ENCODE assay signal across 8 cellular contexts in the genomic region with DNA sequence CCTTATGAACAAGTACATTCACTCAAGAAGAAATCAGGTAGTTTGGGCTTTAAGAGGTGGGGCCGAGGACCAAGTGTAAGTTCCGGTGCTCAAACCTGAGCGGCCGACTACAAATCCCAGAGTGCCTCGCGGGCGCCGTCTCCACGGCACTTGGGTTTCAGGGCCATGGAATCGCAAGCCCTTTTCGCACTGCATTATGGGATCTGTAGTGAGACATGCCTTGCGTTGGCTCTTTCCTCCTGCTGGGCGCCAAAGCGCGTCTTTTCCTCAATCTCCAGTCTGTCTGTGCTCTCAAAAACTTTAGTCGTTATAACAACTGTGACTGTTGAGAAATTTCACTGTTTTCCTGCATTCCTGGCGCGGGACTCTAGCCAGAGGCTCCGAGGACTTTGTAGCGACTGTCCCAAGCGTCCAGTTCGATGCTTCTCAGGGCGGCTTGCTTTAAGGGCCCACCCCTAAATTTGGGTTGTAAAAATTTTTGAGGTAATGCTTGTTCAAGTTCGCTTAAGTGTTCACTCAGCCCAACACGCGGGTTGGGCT. TPM values are rescaled to one million over a fixed set of nuclear protein-coding genes. Genes with fewer than 3 reads are reported as not detected.
DNase-seq lines count a peak whose midpoint lies in the region; ATAC-seq and TF ChIP-seq lines count a peak whose summit lies in the region.

No MANE protein-coding gene starts in this region.

- peak; percentile 96 for DNase-seq in DMS53 treated with DMSO at 0.1 percent for 48 hours (lab: John Stamatoyannopoulos, UW; ENCODE audit: unreplicated experiment)
- DNase-seq in GM23248 = peak; percentile 99
- DNase-seq in Karpas-422 = peak; percentile 98
- peak; percentile 96 to 99 (median 97) for DNase-seq in Peyer's patch
- peak; percentile 93 to 95 for DNase-seq in activated T-cell treated with anti-CD3 and anti-CD28 coated beads, Interleukin-2, amount 50 U/mL, for 72 hours
- peak; percentile 82 for DNase-seq in esophagus squamous epithelium (lab: John Stamatoyannopoulos, UW)
- peak; percentile 94 for DNase-seq in stimulated activated CD8-positive, alpha-beta memory T cell treated with anti-CD3 and anti-CD28 coated beads, Interleukin-4, amount 100 ng/mL, for 48 hours

- H3K4me3 Mint-ChIP-seq in activated T-cell treated with anti-CD3 and anti-CD28 coated beads, Interleukin-2, amount 50 U/mL, for 72 hours = peak overlapping the region; percentile 90 to 100

- no peaks in the 10 kb centered on the region for H4K20me1 ChIP-seq in GM23248 (ENCODE audit: insufficient read depth)
- peaks cover 6% of the 10 kb centered on the region; the same call in 1 of the 2 replicates for H4K20me1 ChIP-seq in Karpas-422 (ENCODE audit: insufficient read depth, low read depth, low read length)

- H2AFZ ChIP-seq in GM23248 = peak overlapping the region; percentile 99
- H2AFZ ChIP-seq in Karpas-422 (ENCODE audit: low read length) = peak overlapping the region; percentile 65

- H3K79me2 ChIP-seq in GM23248 (ENCODE audit: insufficient read depth) = peaks cover 54% of the 10 kb centered on the region
- peaks cover 44% of the 10 kb centered on the region for H3K79me2 ChIP-seq in Karpas-422 (ENCODE audit: low read length)

- H3K27me3 ChIP-seq in GM23248 (replicated peaks; ENCODE audit: insufficient read depth) = no peaks in the 10 kb centered on the region
- no peaks in the 10 kb centered on the region for H3K27me3 ChIP-seq in Karpas-422 (ENCODE audit: low read length)
- H3K27me3 ChIP-seq in Peyer's patch = no peaks in the 10 kb centered on the region
- H3K27me3 ChIP-seq in esophagus squamous epithelium = no peaks in the 10 kb centered on the region
- H3K27me3 ChIP-seq in muscle layer of colon (ENCODE audit: control insufficient read depth in 1 of 2, insufficient read depth in 2 of 2, low read length in 2 of 2) = no peaks in the 10 kb centered on the region

- H3K27ac ChIP-seq in GM23248 (peak overlapping the region; percentile 65), Karpas-422 (ENCODE audit: low read length) (peak overlapping the region; percentile 59), Peyer's patch (peak overlapping the region; percentile 84 to 95 (median 90)), esophagus squamous epithelium (peak overlapping the region; percentile 90 to 98 (median 96)), muscle layer of colon (ENCODE audit: low read depth, low read length) (peak overlapping the region; percentile 95)

- intact Hi-C loops in esophagus squamous epithelium (cut with DNase I) = no loop called here

- H3K36me3 ChIP-seq in GM23248 (ENCODE audit: low read depth) = no peaks in the 10 kb centered on the region
- H3K36me3 ChIP-seq in Karpas-422 (ENCODE audit: insufficient read depth, low read length) = no peaks in the 10 kb centered on the region; the same call in 1 of the 2 replicates
- H3K36me3 ChIP-seq in Peyer's patch = no peaks in the 10 kb centered on the region
- peaks cover 0 to 5% (median 0%) of the 10 kb centered on the region in 3 donors for H3K36me3 ChIP-seq in esophagus squamous epithelium
- no peaks in the 10 kb centered on the region for H3K36me3 ChIP-seq in muscle layer of colon (ENCODE audit: insufficient read depth, low read length)

- peak overlapping the region; percentile 96 for H3K27ac Mint-ChIP-seq in activated T-cell treated with anti-CD3 and anti-CD28 coated beads, Interleukin-2, amount 50 U/mL, for 72 hours

- H3K4me2 ChIP-seq in GM23248 (ENCODE audit: unreplicated experiment) (peak overlapping the region; percentile 92), Karpas-422 (ENCODE audit: low read depth, low read length, poor library complexity, severe bottlenecking) (peak overlapping the region; percentile 71)

- H3K4me1 ChIP-seq in GM23248 (ENCODE audit: insufficient read depth) = peaks cover 31% of the 10 kb centered on the region
- peaks cover 46% of the 10 kb centered on the region for H3K4me1 ChIP-seq in Karpas-422 (ENCODE audit: low read length)
- H3K4me1 ChIP-seq in Peyer's patch = peaks cover 0 to 37% (median 4%) of the 10 kb centered on the region in 4 donors
- H3K4me1 ChIP-seq in esophagus squamous epithelium = peaks cover 3 to 69% (median 30%) of the 10 kb centered on the region in 3 donors
- peaks cover 44% of the 10 kb centered on the region for H3K4me1 ChIP-seq in muscle layer of colon (ENCODE audit: insufficient read depth, low read length)

- in situ Hi-C loops in GM23248 (cut with MboI) = no loop called here

- peak; percentile 79 to 82 for ATAC-seq in activated T-cell treated with anti-CD3 and anti-CD28 coated beads, Interleukin-2, amount 50 U/mL, for 72 hours (replicated peaks in 1 of 2)

- no peaks in the 10 kb centered on the region for H3K36me3 Mint-ChIP-seq in activated T-cell treated with anti-CD3 and anti-CD28 coated beads, Interleukin-2, amount 50 U/mL, for 72 hours (ENCODE audit: insufficient read depth in 2 of 2)

- TF ChIP-seq POLR2A in Peyer's patch (IDR thresholded peaks at IDR 0.05) = no peak
- TF ChIP-seq POLR2A in esophagus squamous epithelium (IDR thresholded peaks at IDR 0.05) = no peak

- peak overlapping the region; percentile 85 for H3K4me3 ChIP-seq in GM23248
- H3K4me3 ChIP-seq in Karpas-422 (ENCODE audit: low read length) = peak overlapping the region; percentile 95
- H3K4me3 ChIP-seq in Peyer's patch = peak overlapping the region; percentile 92 to 99 (median 94)
- peak overlapping the region; percentile 55 to 98 (median 91) for H3K4me3 ChIP-seq in esophagus squamous epithelium
- peak overlapping the region; percentile 88 to 99 for H3K4me3 ChIP-seq in muscle layer of colon (ENCODE audit: low read depth in 1 of 2, low read length in 2 of 2)

- TF ChIP-seq CTCF in Peyer's patch (IDR thresholded peaks at IDR 0.05) (peak in 2 of 6 experiments; percentile 17 to 35), esophagus squamous epithelium (IDR thresholded peaks at IDR 0.05) (peak in 4 of 6 experiments; percentile 11 to 18 (median 16))

- H3K27me3 Mint-ChIP-seq in activated T-cell treated with anti-CD3 and anti-CD28 coated beads, Interleukin-2, amount 50 U/mL, for 72 hours (ENCODE audit: low read depth) = no peaks in the 10 kb centered on the region

- H3F3A ChIP-seq in GM23248 (ENCODE audit: insufficient read depth) = no peaks in the 10 kb centered on the region; the same call in 1 of the 2 replicates

- H3K9ac ChIP-seq in GM23248 (peak overlapping the region; percentile 87), Karpas-422 (ENCODE audit: low read length) (peak overlapping the region; percentile 94), muscle layer of colon (ENCODE audit: low read length) (peak overlapping the region; percentile 42)

- H3K9me3 ChIP-seq in GM23248 (ENCODE audit: low read depth) = no peaks in the 10 kb centered on the region
- H3K9me3 ChIP-seq in Karpas-422 (ENCODE audit: low read length) = no peaks in the 10 kb centered on the region
- no peaks in the 10 kb centered on the region for H3K9me3 ChIP-seq in Peyer's patch
- no peaks in the 10 kb centered on the region for H3K9me3 ChIP-seq in esophagus squamous epithelium
- no peaks in the 10 kb centered on the region for H3K9me3 ChIP-seq in muscle layer of colon (ENCODE audit: low read length)

- H3K9me2 ChIP-seq in GM23248 (ENCODE audit: insufficient read depth) (no peaks in the 10 kb centered on the region), Karpas-422 (replicated peaks; ENCODE audit: insufficient read depth, low read length) (no peaks in the 10 kb centered on the region)

- no peaks in the 10 kb centered on the region for H3K9me3 Mint-ChIP-seq in activated T-cell treated with anti-CD3 and anti-CD28 coated beads, Interleukin-2, amount 50 U/mL, for 72 hours

- H3K4me1 Mint-ChIP-seq in activated T-cell treated with anti-CD3 and anti-CD28 coated beads, Interleukin-2, amount 50 U/mL, for 72 hours (ENCODE audit: low read depth) = peaks cover 64% of the 10 kb centered on the region

- WGBS in GM23248 (ENCODE audit: low coverage in 1 of 2, low lambda C conversion rate in 2 of 2, missing lambda C conversion rate in 2 of 2), 2 experiments = 0 to 1% methylated on average over 26 of the region's 26 CpGs
- WGBS in esophagus squamous epithelium, 2 donors = 0% methylated on average over 20 to 25 of the region's 26 CpGs

RNA-seq across cellular contexts. Expression of gene FBXO9, which starts 0.4 kb away (rescaled TPM):
- total RNA-seq in GM23248 (2014; rRNA removed; shearing (Covaris generic)) = 48.4 and 59.6 TPM in 2 replicates
- 56.5 and 59.9 TPM in 2 replicates for polyA plus RNA-seq in GM23248 (2016; fragmentation: Nextera tagmentation; extraction: Ambion mirVana)
- total RNA-seq in Karpas-422 (2014; rRNA removed; shearing (Covaris generic); ENCODE audit: low replicate concordance) = 41.5 and 51.0 TPM in 2 replicates
- total RNA-seq in Peyer's patch (100 to 1,000 TPM in 1 of 4 donors, 10 to 100 TPM in 3; 62.5 to 109 (median 76.6) TPM), esophagus squamous epithelium (10 to 100 TPM; 28.8 to 61.4 (median 48.8) TPM)
- 100 to 1,000 TPM in 1 of 2 donors, 10 to 100 TPM in 1; 77.2 to 103 TPM for total RNA-seq in activated T-cell treated with anti-CD3 and anti-CD28 coated beads, Interleukin-2, amount 50 U/mL, for 72 hours

RNA-seq across cellular contexts. Expression of gene CILK1, which starts 3.2 kb away (rescaled TPM):
- total RNA-seq in GM23248 (2014; rRNA removed; shearing (Covaris generic)) = 11.1 and 15.6 TPM in 2 replicates
- polyA plus RNA-seq in GM23248 (2016; fragmentation: Nextera tagmentation; extraction: Ambion mirVana) = 6.0 and 6.5 TPM in 2 replicates
- total RNA-seq in Karpas-422 (2014; rRNA removed; shearing (Covaris generic); ENCODE audit: low replicate concordance) = 1.1 and 3.5 TPM in 2 replicates
- 10 to 100 TPM; 14.9 to 21.0 (median 17.4) TPM for total RNA-seq in Peyer's patch
- 10 to 100 TPM; 14.0 to 17.7 TPM for total RNA-seq in activated T-cell treated with anti-CD3 and anti-CD28 coated beads, Interleukin-2, amount 50 U/mL, for 72 hours
- total RNA-seq in esophagus squamous epithelium = 10 to 100 TPM; 11.9 to 18.9 (median 15.8) TPM

Comparison
In these comparisons a context has a peak if more than half of its experiments do, and no peak if none do; other contexts are left out.
1. Peak in every context shown above with its lines: DNase-seq, ATAC-seq, H3K4me3 ChIP-seq and H3K27ac ChIP-seq.
2. H3K9ac ChIP-seq: peak in every context shown above with its lines; median percentile 94 in Karpas-422; 87 in GM23248; 42 in muscle layer of colon.